ENCODE assay signal across 10 cellular contexts in genomic region chr20:1375515-1375914, GRCh38. TPM values are rescaled to one million over a fixed set of nuclear protein-coding genes. Genes with fewer than 3 reads are reported as not detected.
DNase-seq lines count a peak whose midpoint lies in the region; ATAC-seq, FAIRE-seq and TF ChIP-seq lines count a peak whose summit lies in the region.
"Had no signal": no experiment of that assay in that cellular context is flagged by ENCODE, and none has a peak within 500 bp of the region (broad histone marks: within the 10 kb centered on the region; RNA-seq: fewer than 3 reads in every experiment).

No MANE protein-coding gene starts in this region.

- no peak overlapping the region for H2AFZ ChIP-seq in HepG2 (ENCODE audit: low read length)

- no peak for TF ChIP-seq RAD21 in HepG2 (CRISPR knock-in tag; IDR thresholded peaks at IDR 0.05)

- ATAC-seq in activated naive CD8-positive, alpha-beta T cell treated with anti-CD3 and anti-CD28 coated beads, Interleukin-2, amount 10 ng/mL, durations not matched to agents 7 days and 5 days (ENCODE audit: low read depth): no peak
- ATAC-seq in HepG2: no peak
- ATAC-seq in GM19395 (IDR thresholded peaks at IDR 0.05; ENCODE audit: unreplicated experiment): no peak

- CTCF ChIA-PET in HepG2 (lab: Yijun Ruan, JAX; ENCODE audit: low intra/inter-chr PET ratio, low total read pairs): no interaction called here

- no TSS peak for BruUV-seq in HepG2 (replicated peaks; lab: Mats Ljungman, UMichigan)

- no peaks in the 10 kb centered on the region for H3K27me3 ChIP-seq in HL-60 (ENCODE audit: insufficient read depth, poor library complexity, severe bottlenecking)
- H3K27me3 ChIP-seq in HepG2 (ENCODE audit: control insufficient read depth in 1 of 2, insufficient read depth in 2 of 2, low read length in 2 of 2): no peaks in the 10 kb centered on the region
- H3K27me3 ChIP-seq: pancreas had no signal

- no peak for TF ChIP-seq CTCF in HL-60 (IDR thresholded peaks at IDR 0.05; ENCODE audit: insufficient read depth, low read length)
- TF ChIP-seq CTCF in HepG2 (CRISPR knock-in tag; IDR thresholded peaks at IDR 0.05): no peak

- peaks cover 36% of the 10 kb centered on the region for H3K36me3 Mint-ChIP-seq in activated naive CD8-positive, alpha-beta T cell treated with anti-CD3 and anti-CD28 coated beads, Interleukin-2, amount 10 ng/mL, durations not matched to agents 7 days and 5 days

- H3K27ac ChIP-seq in HL-60 (replicated peaks) (0 out of 2 replicates have a peak overlapping the region, but pooled peaks have one; percentile 29), HepG2 (ENCODE audit: extremely low read length, insufficient read depth, low read length) (no peak overlapping the region)
- H3K27ac ChIP-seq: pancreas had no signal

- no peak overlapping the region for H3K4me2 ChIP-seq in HepG2 (ENCODE audit: low read depth, low read length)

- intact Hi-C loops in HepG2 (cut with micrococcal nuclease; ENCODE audit: unreplicated experiment): no loop called here

- H3K4me3 ChIP-seq in HL-60 (replicated peaks; ENCODE audit: insufficient read depth, low read length): no peak overlapping the region
- no peak overlapping the region for H3K4me3 ChIP-seq in HepG2 (replicated peaks in 1 of 3; ENCODE audit: insufficient read depth in 1 of 3, low read depth in 2 of 3, low read length in 3 of 3)
- H3K4me3 ChIP-seq: pancreas had no signal

- no peak overlapping the region for H3K4me3 Mint-ChIP-seq in activated naive CD8-positive, alpha-beta T cell treated with anti-CD3 and anti-CD28 coated beads, Interleukin-2, amount 10 ng/mL, durations not matched to agents 7 days and 5 days

- no peaks in the 10 kb centered on the region for H3K9me3 Mint-ChIP-seq in activated naive CD8-positive, alpha-beta T cell treated with anti-CD3 and anti-CD28 coated beads, Interleukin-2, amount 10 ng/mL, durations not matched to agents 7 days and 5 days

- TF ChIP-seq EP300 in HepG2 (IDR thresholded peaks at IDR 0.05; ENCODE audit: low read depth in 2 of 2, low read length in 2 of 2): no peak
- TF ChIP-seq EP300 in HepG2 (CRISPR knock-in tag; IDR thresholded peaks at IDR 0.05; ENCODE audit: borderline replicate concordance): no peak

- peak; percentile 44 for DNase-seq in AG08396 (ENCODE audit: low spot score)
- DNase-seq in HL-60 (ENCODE audit: low read depth in 1 of 2, low spot score in 1 of 2): peak in 1 of 2 experiments; percentile 24
- no peak for DNase-seq in activated naive CD8-positive, alpha-beta T cell treated with anti-CD3 and anti-CD28 coated beads, Interleukin-2, amount 10 ng/mL, durations not matched to agents 7 days and 5 days
- DNase-seq in HepG2 (ENCODE audit: low spot score): no peak
- DNase-seq in GF-D8 (lab: John Stamatoyannopoulos, UW): no peak
- no peak for DNase-seq in NCI-H1694 (lab: John Stamatoyannopoulos, UW)
- no peak for DNase-seq in erythroblast (lab: John Stamatoyannopoulos, UW)
- DNase-seq: NCI-H1105, pancreas had no signal

- 85% methylated on average over 8 of the region's 8 CpGs for WGBS in HepG2 (ENCODE audit: low lambda C conversion rate)

- peaks cover 64% of the 10 kb centered on the region for H3K79me2 ChIP-seq in HepG2 (ENCODE audit: insufficient read depth, low read length)

- no peak overlapping the region for H3K9ac ChIP-seq in HepG2 (ENCODE audit: insufficient read depth, low read depth, low read length)

- no peaks in the 10 kb centered on the region for H3K27me3 Mint-ChIP-seq in activated naive CD8-positive, alpha-beta T cell treated with anti-CD3 and anti-CD28 coated beads, Interleukin-2, amount 10 ng/mL, durations not matched to agents 7 days and 5 days

- H3K4me1 Mint-ChIP-seq in activated naive CD8-positive, alpha-beta T cell treated with anti-CD3 and anti-CD28 coated beads, Interleukin-2, amount 10 ng/mL, durations not matched to agents 7 days and 5 days: peaks cover 85% of the 10 kb centered on the region

- H4K20me1 ChIP-seq in HepG2 (ENCODE audit: insufficient read depth, low read length): peaks cover 68% of the 10 kb centered on the region

- no peak for FAIRE-seq in HepG2 (lab: Jason Lieb, UNC)
- FAIRE-seq: pancreas had no signal

- peaks cover 38% of the 10 kb centered on the region for H3K4me1 ChIP-seq in HepG2 (ENCODE audit: insufficient read depth, low read length)

- POLR2A ChIA-PET in activated naive CD8-positive, alpha-beta T cell treated with anti-CD3 and anti-CD28 coated beads, Interleukin-2, amount 10 ng/mL, durations not matched to agents 7 days and 5 days (lab: Charles Lee): interaction anchor here (1.3 kb wide), 1 partner anchor 13 kb away, joined by 3 read pairs; no protein-coding TSS in a partner anchor
- POLR2A ChIA-PET in HepG2 (lab: Yijun Ruan, JAX): no interaction called here

- TF ChIP-seq POLR2A in HepG2 (IDR thresholded peaks at IDR 0.05; ENCODE audit: insufficient read depth in 1 of 2, low read depth in 2 of 2, low read length in 2 of 2) (no peak), erythroblast (IDR thresholded peaks at IDR 0.05; ENCODE audit: low read length) (no peak)

- H3K27ac Mint-ChIP-seq in activated naive CD8-positive, alpha-beta T cell treated with anti-CD3 and anti-CD28 coated beads, Interleukin-2, amount 10 ng/mL, durations not matched to agents 7 days and 5 days: peak overlapping the region; percentile 27

- H3K9me3 ChIP-seq in HepG2 (ENCODE audit: low read length): no peaks in the 10 kb centered on the region
- H3K9me3 ChIP-seq: pancreas had no signal

- in situ Hi-C loops in HepG2 (cut with HindIII; ENCODE audit: extremely low pct_ligation_motif_present, low pct_unique_long_range_greater_than_20kb): no loop called here

- peaks cover 26 to 57% of the 10 kb centered on the region in 2 experiments for H3K36me3 ChIP-seq in HepG2 (replicated peaks in 1 of 2; ENCODE audit: control insufficient read depth in 1 of 2, insufficient read depth in 2 of 2, low read length in 2 of 2)

TF ChIP-seq in HepG2, 621 proteins besides CTCF, POLR2A, EP300 and RAD21:
- TF ChIP-seq POLR2G (IDR thresholded peaks at IDR 0.05; ENCODE audit: low read depth, low read length): peak; percentile 27; the same call in 1 of the 2 replicates
- TF ChIP-seq NR1H2 (CRISPR knock-in tag; IDR thresholded peaks at IDR 0.05; ENCODE audit: borderline replicate concordance, low read depth): no peak
TF ChIP-seq in HepG2: peak in this region for 1.

RNA-seq across cellular contexts. Expression of gene FKBP1A, which starts 17.3 kb away (rescaled TPM):
- total RNA-seq in activated naive CD8-positive, alpha-beta T cell treated with anti-CD3 and anti-CD28 coated beads, Interleukin-2, amount 10 ng/mL, durations not matched to agents 7 days and 5 days: 100 to 1,000 TPM; 231 to 234 TPM
- 119 and 188 TPM in 2 replicates for total RNA-seq in HepG2 (2016; rRNA removed; fragmentation: Illumina TruSeq; extraction: Trizol)
- total RNA-seq in HepG2 (2016; cell fraction: cytosol; rRNA removed; fragmentation: Illumina TruSeq; extraction: Trizol; ENCODE audit: low read depth): 32.5 and 44.9 TPM in 2 replicates
- 120 and 187 TPM in 2 replicates for total RNA-seq in HepG2 (2016; cell fraction: insoluble cytoplasmic fraction; rRNA removed; fragmentation: Illumina TruSeq; extraction: Trizol)
- total RNA-seq in HepG2 (2016; cell fraction: membrane; rRNA removed; fragmentation: Illumina TruSeq; extraction: Trizol): 119 and 132 TPM in 2 replicates
- 70.0 and 93.2 TPM in 2 replicates for total RNA-seq in HepG2 (2016; cell fraction: nucleus; rRNA removed; fragmentation: Illumina TruSeq; extraction: Trizol)
- 436 and 468 TPM in 2 replicates for polyA plus RNA-seq in HepG2 (2011; rRNA removed)
- polyA plus RNA-seq in HepG2 (2011; cell fraction: cytosol; rRNA removed): 445 and 560 TPM in 2 replicates
- 139 and 210 TPM in 2 replicates for polyA plus RNA-seq in HepG2 (2011; cell fraction: nucleus; rRNA removed)
- polyA plus RNA-seq in HepG2 (2012): 286 and 329 TPM in 2 replicates
- 115 and 137 TPM in 2 replicates for polyA plus RNA-seq in HepG2 (2016; cell fraction: cytosol; fragmentation: Illumina TruSeq; extraction: Trizol; ENCODE audit: low read depth)
- 594 and 645 TPM in 2 replicates for polyA plus RNA-seq in HepG2 (2016; cell fraction: insoluble cytoplasmic fraction; fragmentation: Illumina TruSeq; extraction: Trizol; ENCODE audit: low read depth)
- 321 and 333 TPM in 2 replicates for polyA plus RNA-seq in HepG2 (2016; cell fraction: membrane; fragmentation: Illumina TruSeq; extraction: Trizol; ENCODE audit: low read depth)
- polyA plus RNA-seq in HepG2 (2016; cell fraction: nucleus; fragmentation: Illumina TruSeq; extraction: Trizol; ENCODE audit: insufficient read depth, low read depth): 249 and 270 TPM in 2 replicates
- 241 and 466 TPM in 2 replicates for polyA minus RNA-seq in HepG2 (2011; rRNA and poly(A)+ RNA removed; ENCODE audit: low replicate concordance)
- 119 and 130 TPM in 2 replicates for polyA minus RNA-seq in HepG2 (2011; cell fraction: cytosol; rRNA and poly(A)+ RNA removed)
- 63.7 and 102 TPM in 2 replicates for polyA minus RNA-seq in HepG2 (2011; cell fraction: nucleus; rRNA and poly(A)+ RNA removed)

RNA-seq across cellular contexts. Expression of gene SDCBP2, which starts 46.6 kb away (rescaled TPM):
- 1 to 10 TPM; 3.7 to 5.1 TPM for total RNA-seq in activated naive CD8-positive, alpha-beta T cell treated with anti-CD3 and anti-CD28 coated beads, Interleukin-2, amount 10 ng/mL, durations not matched to agents 7 days and 5 days
- 0.87 and 1.2 TPM in 2 replicates for total RNA-seq in HepG2 (2016; rRNA removed; fragmentation: Illumina TruSeq; extraction: Trizol)
- 0.79 and 0.91 TPM in 2 replicates for total RNA-seq in HepG2 (2016; cell fraction: cytosol; rRNA removed; fragmentation: Illumina TruSeq; extraction: Trizol; ENCODE audit: low read depth)
- total RNA-seq in HepG2 (2016; cell fraction: insoluble cytoplasmic fraction; rRNA removed; fragmentation: Illumina TruSeq; extraction: Trizol): 0.89 and 1.1 TPM in 2 replicates
- 0.48 and 0.93 TPM in 2 replicates for total RNA-seq in HepG2 (2016; cell fraction: membrane; rRNA removed; fragmentation: Illumina TruSeq; extraction: Trizol)
- 0.66 and 0.81 TPM in 2 replicates for total RNA-seq in HepG2 (2016; cell fraction: nucleus; rRNA removed; fragmentation: Illumina TruSeq; extraction: Trizol)
- polyA plus RNA-seq in HepG2 (2011; rRNA removed): 2.4 and 2.9 TPM in 2 replicates
- polyA plus RNA-seq in HepG2 (2011; cell fraction: cytosol; rRNA removed): 2.5 and 3.1 TPM in 2 replicates
- 6.1 and 6.2 TPM in 2 replicates for polyA plus RNA-seq in HepG2 (2011; cell fraction: nucleus; rRNA removed)
- polyA plus RNA-seq in HepG2 (2012): 2.1 and 4.3 TPM in 2 replicates
- polyA plus RNA-seq in HepG2 (2016; cell fraction: cytosol; fragmentation: Illumina TruSeq; extraction: Trizol; ENCODE audit: low read depth): 0.62 and 0.94 TPM in 2 replicates
- polyA plus RNA-seq in HepG2 (2016; cell fraction: insoluble cytoplasmic fraction; fragmentation: Illumina TruSeq; extraction: Trizol; ENCODE audit: low read depth): 0.67 and 0.96 TPM in 2 replicates
- 0.65 and 0.68 TPM in 2 replicates for polyA plus RNA-seq in HepG2 (2016; cell fraction: membrane; fragmentation: Illumina TruSeq; extraction: Trizol; ENCODE audit: low read depth)
- 1.5 and 1.6 TPM in 2 replicates for polyA plus RNA-seq in HepG2 (2016; cell fraction: nucleus; fragmentation: Illumina TruSeq; extraction: Trizol; ENCODE audit: insufficient read depth, low read depth)
- polyA minus RNA-seq in HepG2 (2011; rRNA and poly(A)+ RNA removed; ENCODE audit: low replicate concordance): 0.42 and 0.92 TPM in 2 replicates
- 0.62 and 0.89 TPM in 2 replicates for polyA minus RNA-seq in HepG2 (2011; cell fraction: cytosol; rRNA and poly(A)+ RNA removed)
- 0.37 and 0.64 TPM in 2 replicates for polyA minus RNA-seq in HepG2 (2011; cell fraction: nucleus; rRNA and poly(A)+ RNA removed)
